ENCODE assay signal across 1 cellular context in the genomic region with DNA sequence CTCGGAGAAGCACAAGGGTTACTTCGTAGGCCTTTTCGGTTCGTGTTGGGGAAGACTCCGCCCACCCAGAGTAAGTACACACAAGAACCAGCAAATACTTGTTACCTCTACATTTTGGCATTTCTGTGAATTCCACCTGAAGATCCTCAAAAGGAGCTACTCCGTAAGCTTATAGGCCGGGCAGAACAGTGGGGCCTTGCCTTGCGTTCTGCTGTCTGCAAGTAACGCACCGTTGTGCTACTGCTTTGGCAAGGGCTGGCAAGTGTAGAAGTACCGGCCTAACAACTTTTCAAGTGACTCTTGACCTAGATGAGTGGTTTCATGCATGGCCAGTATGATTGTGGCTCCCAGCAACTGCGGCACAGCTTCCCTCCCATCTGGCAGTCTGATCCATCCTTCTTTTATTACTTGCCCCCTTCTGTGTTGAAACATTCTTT.
TF ChIP-seq lines count a peak whose summit lies in the region.

No MANE protein-coding gene starts in this region.

TF ChIP-seq in H1, 55 proteins besides CTCF, POLR2A, EP300 and RAD21 (continued from another document):
- TF ChIP-seq, protein P1, sequence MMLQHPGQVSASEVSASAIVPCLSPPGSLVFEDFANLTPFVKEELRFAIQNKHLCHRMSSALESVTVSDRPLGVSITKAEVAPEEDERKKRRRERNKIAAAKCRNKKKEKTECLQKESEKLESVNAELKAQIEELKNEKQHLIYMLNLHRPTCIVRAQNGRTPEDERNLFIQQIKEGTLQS (IDR thresholded peaks at IDR 0.05; ENCODE audit: insufficient read depth, low read depth, low read length), result no peak
- no peak for TF ChIP-seq KDM1A (IDR thresholded peaks at IDR 0.05; ENCODE audit: borderline replicate concordance, low read length)
- no peak for TF ChIP-seq GTF2F1 (IDR thresholded peaks at IDR 0.05; ENCODE audit: borderline replicate concordance, low read depth, low read length)
- no peak for TF ChIP-seq NANOG (IDR thresholded peaks at IDR 0.05; ENCODE audit: insufficient read depth, low read depth, low read length, poor library complexity, severe bottlenecking)
- TF ChIP-seq KDM5A (IDR thresholded peaks at IDR 0.05; ENCODE audit: low read length), result no peak
